In genomic region chr19:32336259-32337111, GRCh38 we compare ENCODE assay signal across 13 cellular contexts. TPM values are rescaled to one million over a fixed set of nuclear protein-coding genes. Genes with fewer than 3 reads are reported as not detected.
DNase-seq lines count a peak whose midpoint lies in the region; ATAC-seq and TF ChIP-seq lines count a peak whose summit lies in the region.
"Had no signal": no experiment of that assay in that cellular context is flagged by ENCODE, and none has a peak within 500 bp of the region (broad histone marks: within the 10 kb centered on the region; RNA-seq: fewer than 3 reads in every experiment).

No MANE protein-coding gene starts in this region.

- H3K36me3 ChIP-seq in stomach smooth muscle (ENCODE audit: control insufficient read depth in 2 of 2, insufficient read depth in 2 of 2, low read length in 2 of 2) = no peaks in the 10 kb centered on the region
- H3K36me3 ChIP-seq: lower lobe of right lung, spleen had no signal

- no peaks in the 10 kb centered on the region for H3K27me3 ChIP-seq in stomach smooth muscle (ENCODE audit: control insufficient read depth in 1 of 2, insufficient read depth in 2 of 2, low read length in 2 of 2)

- intact Hi-C loops in left cardiac atrium (cut with DNase I) = no loop called here

- H3K9ac ChIP-seq in stomach smooth muscle (ENCODE audit: low read length in 2 of 2) = peak overlapping the region; percentile 42 to 65

- H3K4me1 ChIP-seq in stomach smooth muscle (ENCODE audit: control insufficient read depth, insufficient read depth, low read length) = peaks cover 27% of the 10 kb centered on the region

- peak; percentile 47 to 73 for ATAC-seq in left cardiac atrium
- ATAC-seq in GM18861 (IDR thresholded peaks at IDR 0.05; ENCODE audit: unreplicated experiment) = no peak
- ATAC-seq: activated T-cell treated with anti-CD3 and anti-CD28 coated beads, Interleukin-2, amount 50 U/mL, for 4 hours; lower lobe of right lung had no signal

- H3K9me3 ChIP-seq in stomach smooth muscle (ENCODE audit: control insufficient read depth in 2 of 2, low read length in 2 of 2) = no peaks in the 10 kb centered on the region
- H3K9me3 ChIP-seq: lower lobe of right lung, spleen had no signal

- H3K4me3 ChIP-seq in LNCaP clone FGC (ENCODE audit: low read depth, low read length) (no peak overlapping the region), stomach smooth muscle (ENCODE audit: low read length in 2 of 2) (peak overlapping the region; percentile 55 to 70)
- H3K4me3 ChIP-seq: lower lobe of right lung, spleen had no signal

- TF ChIP-seq CTCF in LNCaP clone FGC (IDR thresholded peaks at IDR 0.05; ENCODE audit: control insufficient read depth, extremely low read depth, insufficient read depth) = peak; percentile 43

- H3K27ac ChIP-seq in stomach smooth muscle (ENCODE audit: low read length) = peak overlapping the region; percentile 90
- H3K27ac ChIP-seq: lower lobe of right lung, spleen had no signal

- DNase-seq in LNCaP clone FGC (ENCODE audit: low read depth) (no peak), amniotic epithelial cell (ENCODE audit: low read depth) (peak; percentile 82), left cardiac atrium (peak; percentile 44), activated gamma-delta T cell (lab: John Stamatoyannopoulos, UW) (no peak)
- DNase-seq in activated effector memory CD4-positive, alpha-beta T cell treated with Interleukin-2 at 50 U/mL for 16 hours = no peak
- no peak for DNase-seq in activated CD4-positive, alpha-beta T cell treated with anti-CD3 and anti-CD28 coated beads, Interleukin-2, amount 50 U/mL, for 48 hours
- DNase-seq: activated T-cell treated with anti-CD3 and anti-CD28 coated beads, Interleukin-2, amount 50 U/mL, for 4 hours; KBM-7; lower lobe of right lung; NCI-H510A treated with DMSO at 0.1 percent for 48 hours; spleen had no signal

RNA-seq across cellular contexts. Expression of gene ZNF507, which starts 8.9 kb away (rescaled TPM):
- 10 to 100 TPM; 14.3 to 14.7 TPM for total RNA-seq in left cardiac atrium

Comparison
In these comparisons a context has a peak if more than half of its experiments do, and no peak if none do; other contexts are left out.
1. DNase-seq: peak in amniotic epithelial cell (single experiment) and left cardiac atrium (single experiment); none in LNCaP clone FGC (single experiment), activated effector memory CD4-positive, alpha-beta T cell treated with Interleukin-2 at 50 U/mL for 16 hours (single experiment), activated CD4-positive, alpha-beta T cell treated with anti-CD3 and anti-CD28 coated beads, Interleukin-2, amount 50 U/mL, for 48 hours (0 of 2) and activated gamma-delta T cell (single experiment).